ENCODE assay signal across 8 cellular contexts in the genomic region with DNA sequence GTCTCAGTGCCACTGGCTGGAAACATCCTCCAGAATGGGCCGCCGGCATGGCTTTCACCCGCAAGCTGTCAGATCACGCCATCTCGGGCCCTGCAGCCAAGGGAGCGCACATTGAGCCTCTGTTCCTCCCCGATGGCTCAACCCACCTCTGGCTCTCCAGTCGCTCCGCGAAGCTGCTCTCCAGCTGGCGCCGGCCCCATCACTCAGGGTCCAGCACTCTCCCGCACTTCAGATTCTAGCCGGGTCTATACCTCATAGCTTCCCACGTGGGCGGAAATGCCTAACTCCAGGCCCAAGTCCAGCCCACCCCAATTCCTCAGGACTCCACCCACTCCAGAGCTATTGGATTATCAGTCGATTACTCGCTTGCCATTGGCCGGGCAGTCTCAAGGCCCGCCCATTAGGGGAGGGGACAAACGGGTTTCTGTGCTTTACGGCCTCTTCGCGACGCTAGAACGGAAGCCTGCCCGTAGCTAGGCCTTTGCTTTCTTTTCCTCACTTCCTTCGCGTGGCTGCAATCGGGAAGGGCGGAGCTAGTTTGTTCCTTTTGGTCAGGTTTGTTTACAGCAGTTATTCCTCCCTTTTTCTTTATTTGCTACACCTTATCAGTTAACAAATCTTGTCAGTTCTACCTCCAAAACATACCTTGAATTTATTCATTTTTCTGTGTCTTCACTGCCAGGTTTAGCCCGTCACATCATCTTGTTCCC.
A peak's percentile ranks its signal among the peaks of the same experiment; 100 is the strongest.
DNase-seq lines count a peak whose midpoint lies in the region; ATAC-seq lines count a peak whose summit lies in the region.

A gene with protein sequence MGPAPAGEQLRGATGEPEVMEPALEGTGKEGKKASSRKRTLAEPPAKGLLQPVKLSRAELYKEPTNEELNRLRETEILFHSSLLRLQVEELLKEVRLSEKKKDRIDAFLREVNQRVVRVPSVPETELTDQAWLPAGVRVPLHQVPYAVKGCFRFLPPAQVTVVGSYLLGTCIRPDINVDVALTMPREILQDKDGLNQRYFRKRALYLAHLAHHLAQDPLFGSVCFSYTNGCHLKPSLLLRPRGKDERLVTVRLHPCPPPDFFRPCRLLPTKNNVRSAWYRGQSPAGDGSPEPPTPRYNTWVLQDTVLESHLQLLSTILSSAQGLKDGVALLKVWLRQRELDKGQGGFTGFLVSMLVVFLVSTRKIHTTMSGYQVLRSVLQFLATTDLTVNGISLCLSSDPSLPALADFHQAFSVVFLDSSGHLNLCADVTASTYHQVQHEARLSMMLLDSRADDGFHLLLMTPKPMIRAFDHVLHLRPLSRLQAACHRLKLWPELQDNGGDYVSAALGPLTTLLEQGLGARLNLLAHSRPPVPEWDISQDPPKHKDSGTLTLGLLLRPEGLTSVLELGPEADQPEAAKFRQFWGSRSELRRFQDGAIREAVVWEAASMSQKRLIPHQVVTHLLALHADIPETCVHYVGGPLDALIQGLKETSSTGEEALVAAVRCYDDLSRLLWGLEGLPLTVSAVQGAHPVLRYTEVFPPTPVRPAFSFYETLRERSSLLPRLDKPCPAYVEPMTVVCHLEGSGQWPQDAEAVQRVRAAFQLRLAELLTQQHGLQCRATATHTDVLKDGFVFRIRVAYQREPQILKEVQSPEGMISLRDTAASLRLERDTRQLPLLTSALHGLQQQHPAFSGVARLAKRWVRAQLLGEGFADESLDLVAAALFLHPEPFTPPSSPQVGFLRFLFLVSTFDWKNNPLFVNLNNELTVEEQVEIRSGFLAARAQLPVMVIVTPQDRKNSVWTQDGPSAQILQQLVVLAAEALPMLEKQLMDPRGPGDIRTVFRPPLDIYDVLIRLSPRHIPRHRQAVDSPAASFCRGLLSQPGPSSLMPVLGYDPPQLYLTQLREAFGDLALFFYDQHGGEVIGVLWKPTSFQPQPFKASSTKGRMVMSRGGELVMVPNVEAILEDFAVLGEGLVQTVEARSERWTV (minus strand): TSS at position 282 of the 710 bp plus-strand sequence. CDS start 82 bp downstream, at position 200.

- ATAC-seq in GM19372 (IDR thresholded peaks at IDR 0.05; ENCODE audit: low read depth, unreplicated experiment) = peak; percentile 97
- peak; percentile 97 for ATAC-seq in HG03558 (IDR thresholded peaks at IDR 0.05; ENCODE audit: extremely low read depth, unreplicated experiment)

- DNase-seq in C1 segment of cervical spinal cord (lab: John Stamatoyannopoulos, UW) (peak; percentile 73 to 98 (median 95)), NCI-H748 treated with DMSO at 0.1 percent for 48 hours (lab: John Stamatoyannopoulos, UW) (peak; percentile 98), dedifferentiated amniotic fluid mesenchymal stem cell (ENCODE audit: extremely low spot score) (peak; percentile 100), left kidney (ENCODE audit: low read depth, low spot score) (peak; percentile 100)
- peak; percentile 93 to 98 for DNase-seq in activated CD4-positive, alpha-beta T cell treated with anti-CD3 and anti-CD28 coated beads, Interleukin-2, amount 50 U/mL, for 24 hours (ENCODE audit: low read depth in 1 of 2, low spot score in 1 of 2)
- DNase-seq in stimulated activated CD4-positive, alpha-beta T cell treated with anti-CD3 and anti-CD28 coated beads, Interleukin-2, amount 100 ng/mL, for 24 hours = peak; percentile 97 to 99

Comparison
In these comparisons a context has a peak if more than half of its experiments do, and no peak if none do; other contexts are left out.
1. Peak in every context shown above with its lines: DNase-seq and ATAC-seq.